ENCODE assay signal across 8 cellular contexts in the genomic region with DNA sequence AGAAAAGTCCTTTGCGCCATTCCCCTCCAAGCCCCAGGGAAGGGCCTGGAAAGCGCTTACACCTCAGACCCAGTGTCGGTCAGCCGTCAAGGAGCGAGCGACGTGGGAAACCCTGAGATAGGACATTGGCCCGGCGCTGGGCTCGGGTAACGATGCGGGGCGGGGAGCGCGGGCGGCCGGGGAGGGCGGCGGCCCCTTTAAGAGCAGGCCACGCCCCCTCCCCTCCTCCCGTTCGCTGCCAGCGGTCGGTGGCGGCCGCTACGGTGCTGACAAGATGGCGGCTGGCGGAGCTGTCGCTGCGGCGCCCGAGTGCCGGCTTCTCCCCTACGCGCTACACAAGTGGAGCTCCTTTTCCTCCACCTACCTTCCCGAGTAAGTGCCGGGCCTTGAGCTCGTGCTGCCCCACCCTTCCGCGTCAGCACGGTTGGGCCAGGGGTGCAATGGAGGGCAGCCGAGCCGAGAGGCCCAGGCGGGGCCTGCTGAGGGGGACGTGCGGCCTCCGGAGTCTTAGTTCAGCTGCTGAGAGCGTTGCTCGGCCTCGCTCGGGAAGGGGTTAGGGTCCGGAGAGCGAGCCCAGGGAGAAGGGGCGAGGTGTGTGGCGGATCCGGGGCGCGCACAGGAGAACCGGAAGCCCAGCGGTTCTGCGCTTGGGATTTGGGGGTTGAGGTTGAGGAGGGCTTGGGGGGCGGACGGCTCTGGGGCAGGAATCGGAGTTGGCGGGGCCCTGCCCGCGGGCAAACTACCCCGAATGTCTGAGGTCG. TPM values are rescaled to one million over a fixed set of nuclear protein-coding genes. Genes with fewer than 3 reads are reported as not detected.
DNase-seq lines count a peak whose midpoint lies in the region; TF ChIP-seq lines count a peak whose summit lies in the region.

Gene MKLN1 (plus strand): TSS at position 251 of the 761 bp plus-strand sequence. CDS start 24 bp downstream, at position 275.

- H3K4me1 ChIP-seq in neuron (ENCODE audit: insufficient read depth, low read length): peaks cover 8% of the 10 kb centered on the region

- H3K4me3 ChIP-seq in foreskin fibroblast (ENCODE audit: low read depth in 1 of 2, low read length in 2 of 2) (peak within 1 kb of the TSS; percentile 79 to 92), neuron (ENCODE audit: low read length) (peak within 1 kb of the TSS; percentile 97)

- H3K36me3 ChIP-seq in neuron (ENCODE audit: insufficient read depth, low read length): peaks cover 1% of the 10 kb centered on the region

- no peaks in the 10 kb centered on the region for H3K27me3 ChIP-seq in neuron (ENCODE audit: insufficient read depth, low read length)

- DNase-seq in ELR (ENCODE audit: low read depth): peak; percentile 91
- peak; percentile 81 for DNase-seq in H4 (ENCODE audit: low spot score)
- peak; percentile 98 for DNase-seq in LoVo (ENCODE audit: low spot score)
- peak; percentile 74 for DNase-seq in SHP77 treated with DMSO at 0.1 percent for 48 hours (lab: John Stamatoyannopoulos, UW)
- peak; percentile 86 for DNase-seq in activated gamma-delta T cell treated with Interleukin-2 at 50 U/mL for 16 hours
- DNase-seq in foreskin fibroblast: peak; percentile 84 to 97
- DNase-seq in stromal cell of bone marrow (ENCODE audit: low read depth): peak; percentile 78

- peaks cover 2% of the 10 kb centered on the region for H3K9me3 ChIP-seq in neuron (ENCODE audit: low read length)

- no peak for TF ChIP-seq CTCF in foreskin fibroblast (IDR thresholded peaks at IDR 0.05; ENCODE audit: low read depth, low read length)

- peak within 1 kb of the TSS; percentile 84 for H2AFZ ChIP-seq in neuron (ENCODE audit: low read depth, low read length)

RNA-seq across cellular contexts. Expression of gene MKLN1, which starts in this region (rescaled TPM):
- 17.0 and 25.1 TPM in 2 replicates for total RNA-seq in H4 (2014; rRNA removed; shearing (Covaris generic))

Comparison
In these comparisons a context has a peak if more than half of its experiments do, and no peak if none do; other contexts are left out.
1. Peak in every context shown above with its lines: DNase-seq and H3K4me3 ChIP-seq.